In genomic region chr11:75439026-75439425, GRCh38 we compare ENCODE assay signal across 24 cellular contexts. TPM values are rescaled to one million over a fixed set of nuclear protein-coding genes. Genes with fewer than 3 reads are reported as not detected.
"Had no signal": no experiment of that assay in that cellular context is flagged by ENCODE, and none has a peak within 500 bp of the region (broad histone marks: within the 10 kb centered on the region; RNA-seq: fewer than 3 reads in every experiment).

No MANE protein-coding gene starts in this region.

- H3K36me3 ChIP-seq: gastrocnemius medialis, pancreas, right lobe of liver, thyroid gland, vagina had no signal

- H3K4me1 ChIP-seq: gastrocnemius medialis, pancreas, right lobe of liver, thyroid gland, vagina had no signal

- ATAC-seq: esophagus mucosa, gastrocnemius medialis, left lobe of liver, natural killer cell, pancreas, right lobe of liver had no signal

- DNase-seq: dorsolateral prefrontal cortex; effector CD4-positive, alpha-beta T cell; foreskin fibroblast; gastrocnemius medialis; head of caudate nucleus; natural killer cell; nucleus accumbens; right lobe of liver; small intestine; stimulated activated CD4-positive, alpha-beta T cell treated with anti-CD3 and anti-CD28 coated beads, Interleukin-15, amount 100 ng/mL, for 24 hours; stimulated activated CD4-positive, alpha-beta T cell treated with anti-CD3 and anti-CD28 coated beads, Interleukin-2, amount 100 ng/mL, for 48 hours; stimulated activated naive CD4-positive, alpha-beta T cell treated with Interleukin-2 at 50 U/mL for 16 hours; stomach; thyroid gland; trophoblast cell had no signal

- H3K27ac Mint-ChIP-seq: memory B cell, natural killer cell, progenitor cell of endocrine pancreas had no signal

- H3K4me1 Mint-ChIP-seq: neural crest cell had no signal

- H3K4me3 ChIP-seq: dorsolateral prefrontal cortex, gastrocnemius medialis, lung, pancreas, right lobe of liver, stomach, thyroid gland, vagina had no signal

- H3K27me3 ChIP-seq: dorsolateral prefrontal cortex, gastrocnemius medialis, pancreas, right lobe of liver, thyroid gland, vagina had no signal

- H3K36me3 Mint-ChIP-seq: natural killer cell had no signal

- H3K4me3 Mint-ChIP-seq: memory B cell, natural killer cell, neural crest cell had no signal

- H3K27ac ChIP-seq: dorsolateral prefrontal cortex, epithelial cell of prostate, gastrocnemius medialis, pancreas, right lobe of liver, stomach, thyroid gland, vagina had no signal

- H3K9me3 Mint-ChIP-seq: memory B cell, natural killer cell, neural crest cell had no signal

- H3K9me3 ChIP-seq: gastrocnemius medialis, pancreas, right lobe of liver, stomach, thyroid gland, vagina had no signal

RNA-seq across cellular contexts. Expression of gene KLHL35, which starts 6.0 kb away (rescaled TPM):
- total RNA-seq: left lobe of liver, vagina had no signal
